ENCODE assay signal across 10 cellular contexts in genomic region chr4:2365054-2365912, GRCh38. TPM values are rescaled to one million over a fixed set of nuclear protein-coding genes. Genes with fewer than 3 reads are reported as not detected.
DNase-seq lines count a peak whose midpoint lies in the region; ATAC-seq, FAIRE-seq and TF ChIP-seq lines count a peak whose summit lies in the region.
"Had no signal": no experiment of that assay in that cellular context is flagged by ENCODE, and none has a peak within 500 bp of the region (broad histone marks: within the 10 kb centered on the region; RNA-seq: fewer than 3 reads in every experiment).

No MANE protein-coding gene starts in this region.

- TF ChIP-seq CTCF in GM23338 (conservative IDR thresholded peaks at IDR 0.05; ENCODE audit: low read depth in 2 of 2): no peak
- TF ChIP-seq CTCF in heart left ventricle (IDR thresholded peaks at IDR 0.05): no peak

- H4K20me1 ChIP-seq in GM23338 (replicated peaks; ENCODE audit: insufficient read depth): no peaks in the 10 kb centered on the region

- TF ChIP-seq POLR2A in heart left ventricle (IDR thresholded peaks at IDR 0.05): no peak
- no peak for TF ChIP-seq POLR2A in H54 (IDR thresholded peaks at IDR 0.05; ENCODE audit: low read depth, low read length)
- no peak for TF ChIP-seq POLR2A in erythroblast (IDR thresholded peaks at IDR 0.05; ENCODE audit: low read length)

- no peak overlapping the region for H3K4me3 Mint-ChIP-seq in GM23338
- H3K4me3 Mint-ChIP-seq in activated naive CD8-positive, alpha-beta T cell treated with anti-CD3 and anti-CD28 coated beads for 36 hours: peak overlapping the region; percentile 74

- H3K4me1 ChIP-seq in GM23338 (ENCODE audit: insufficient read depth) (no peaks in the 10 kb centered on the region), heart left ventricle (peaks cover 0 to 34% (median 11%) of the 10 kb centered on the region in 12 donors)

- WGBS in heart left ventricle, 4 donors: 35 to 56% (median 44%) methylated on average over 24 to 41 of the region's 41 CpGs

- no peak overlapping the region for H3K27ac ChIP-seq in GM23338 (ENCODE audit: low read depth)
- H3K27ac ChIP-seq in heart left ventricle: peak overlapping the region in 1 of 12 donors; percentile 24
- peak overlapping the region in 14 of 21 experiments; percentile 21 to 78 (median 60) for H3K27ac ChIP-seq in skin epidermis

- H3K36me3 ChIP-seq in GM23338 (ENCODE audit: insufficient read depth) (no peaks in the 10 kb centered on the region), heart left ventricle (no peaks in the 10 kb centered on the region)

- no peak overlapping the region for H3K27ac Mint-ChIP-seq in GM23338
- peak overlapping the region; percentile 72 for H3K27ac Mint-ChIP-seq in activated naive CD8-positive, alpha-beta T cell treated with anti-CD3 and anti-CD28 coated beads for 36 hours
- H3K27ac Mint-ChIP-seq: activated T-helper 1 cell treated with anti-CD3 and anti-CD28 coated beads, Interleukin-12 subunit alpha, Interleukin-12 subunit beta, Interleukin-2, Interleukin-4 antibody, amounts not matched to agents 30 ng/mL and 10 ng/mL and 1 ng/mL, durations not matched to agents 14 hours and 24 hours and 36 hours had no signal

- H3K36me3 Mint-ChIP-seq in GM23338 (ENCODE audit: low read depth): no peaks in the 10 kb centered on the region
- H3K36me3 Mint-ChIP-seq in activated naive CD8-positive, alpha-beta T cell treated with anti-CD3 and anti-CD28 coated beads for 36 hours: no peaks in the 10 kb centered on the region

- H3K79me2 ChIP-seq in GM23338 (replicated peaks; ENCODE audit: insufficient read depth): no peaks in the 10 kb centered on the region

- peaks cover 4% of the 10 kb centered on the region; the same call in 2 of the 3 replicates for H3K9me3 Mint-ChIP-seq in GM23338
- H3K9me3 Mint-ChIP-seq in activated naive CD8-positive, alpha-beta T cell treated with anti-CD3 and anti-CD28 coated beads for 36 hours: peaks cover 3% of the 10 kb centered on the region

- no peak overlapping the region for H3K4me2 ChIP-seq in GM23338

- H3K4me1 Mint-ChIP-seq in GM23338: no peaks in the 10 kb centered on the region; the same call in 2 of the 3 replicates
- H3K4me1 Mint-ChIP-seq in activated naive CD8-positive, alpha-beta T cell treated with anti-CD3 and anti-CD28 coated beads for 36 hours: peaks cover 10% of the 10 kb centered on the region

- no peaks in the 10 kb centered on the region for H3K27me3 ChIP-seq in GM23338 (ENCODE audit: insufficient read depth)
- H3K27me3 ChIP-seq in heart left ventricle: no peaks in the 10 kb centered on the region

- H3K27me3 Mint-ChIP-seq in GM23338 (ENCODE audit: insufficient read depth, low read depth, poor library complexity): peaks cover 7% of the 10 kb centered on the region
- H3K27me3 Mint-ChIP-seq in activated naive CD8-positive, alpha-beta T cell treated with anti-CD3 and anti-CD28 coated beads for 36 hours: no peaks in the 10 kb centered on the region

- intact Hi-C loops in heart left ventricle (cut with DNase I): no loop called here

- H2AFZ ChIP-seq in GM23338: no peak overlapping the region

- peak; percentile 35 for DNase-seq in GM23338 (ENCODE audit: low spot score)
- DNase-seq in activated naive CD8-positive, alpha-beta T cell treated with anti-CD3 and anti-CD28 coated beads for 36 hours: peak; percentile 15
- DNase-seq in heart left ventricle: no peak
- no peak for DNase-seq in H54 (ENCODE audit: insufficient read length, low spot score)
- DNase-seq in HPDE6-E6E7 (ENCODE audit: extremely low spot score): no peak
- DNase-seq in stimulated activated CD4-positive, alpha-beta T cell treated with anti-CD3 and anti-CD28 coated beads, Interleukin-2, amount 100 ng/mL, for 24 hours: no peak
- no peak for DNase-seq in erythroblast (lab: John Stamatoyannopoulos, UW)
- DNase-seq: OCI-M1 had no signal

- no peaks in the 10 kb centered on the region for H3K9me2 ChIP-seq in GM23338 (ENCODE audit: insufficient read depth)

- peaks cover 0 to 10% (median 3%) of the 10 kb centered on the region in 12 donors for H3K9me3 ChIP-seq in heart left ventricle

- FAIRE-seq in H54 (lab: Jason Lieb, UNC): no peak

- ATAC-seq in GM23338 (peak; percentile 40), heart left ventricle (peak in 2 of 4 donors; percentile 12 to 18)

- no peaks in the 10 kb centered on the region for H3F3A ChIP-seq in GM23338 (replicated peaks; ENCODE audit: low read depth)

- H3K4me3 ChIP-seq in GM23338: no peak overlapping the region
- peak overlapping the region; percentile 11 to 69 (median 57) for H3K4me3 ChIP-seq in heart left ventricle
- peak overlapping the region; percentile 2 to 56 (median 36) for H3K4me3 ChIP-seq in skin epidermis

TF ChIP-seq in GM23338, 12 proteins besides CTCF, POLR2A, EP300 and RAD21 (continues in another document):
- TF ChIP-seq EZH2phosphoT487 (IDR thresholded peaks at IDR 0.05; ENCODE audit: unreplicated experiment): no peak
- TF ChIP-seq EZH2 (IDR thresholded peaks at IDR 0.05; ENCODE audit: low read depth, unreplicated experiment): no peak
- TF ChIP-seq ZNF114 (CRISPR knock-in tag; IDR thresholded peaks at IDR 0.05): no peak
- no peak for TF ChIP-seq POLR2AphosphoS5 (IDR thresholded peaks at IDR 0.05; ENCODE audit: low read depth)
- no peak for TF ChIP-seq STAT1 (IDR thresholded peaks at IDR 0.05; ENCODE audit: unreplicated experiment)
- TF ChIP-seq NANOG (IDR thresholded peaks at IDR 0.05; ENCODE audit: borderline replicate concordance): no peak
- TF ChIP-seq CREB1 (CRISPR knock-in tag; IDR thresholded peaks at IDR 0.05; ENCODE audit: low read depth): no peak
- TF ChIP-seq, protein P1, sequence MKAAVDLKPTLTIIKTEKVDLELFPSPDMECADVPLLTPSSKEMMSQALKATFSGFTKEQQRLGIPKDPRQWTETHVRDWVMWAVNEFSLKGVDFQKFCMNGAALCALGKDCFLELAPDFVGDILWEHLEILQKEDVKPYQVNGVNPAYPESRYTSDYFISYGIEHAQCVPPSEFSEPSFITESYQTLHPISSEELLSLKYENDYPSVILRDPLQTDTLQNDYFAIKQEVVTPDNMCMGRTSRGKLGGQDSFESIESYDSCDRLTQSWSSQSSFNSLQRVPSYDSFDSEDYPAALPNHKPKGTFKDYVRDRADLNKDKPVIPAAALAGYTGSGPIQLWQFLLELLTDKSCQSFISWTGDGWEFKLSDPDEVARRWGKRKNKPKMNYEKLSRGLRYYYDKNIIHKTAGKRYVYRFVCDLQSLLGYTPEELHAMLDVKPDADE (IDR thresholded peaks at IDR 0.05): no peak

RNA-seq across cellular contexts. Expression of gene ZFYVE28, which starts 53.2 kb away (rescaled TPM):
- total RNA-seq in GM23338 (2014; rRNA removed; shearing (Covaris generic)): 4.6 and 8.7 TPM in 2 replicates
- polyA plus RNA-seq in GM23338 (2016; fragmentation: Nextera tagmentation; extraction: Ambion mirVana) (1.8 and 2.6 TPM in 2 replicates), heart left ventricle (1 to 10 TPM; 4.3 to 5.0 TPM)
- total RNA-seq in activated naive CD8-positive, alpha-beta T cell treated with anti-CD3 and anti-CD28 coated beads for 36 hours: 1 to 10 TPM; 3.8 to 4.6 TPM
- 10 to 100 TPM in 2 of 9 donors, 1 to 10 TPM in 7; 2.6 to 11.9 (median 5.6) TPM for total RNA-seq in heart left ventricle

RNA-seq across cellular contexts. Expression of gene CFAP99, which starts 53.5 kb away (rescaled TPM):
- total RNA-seq in GM23338 (2014; rRNA removed; shearing (Covaris generic)): not detected in 2 replicates
- polyA plus RNA-seq in GM23338 (2016; fragmentation: Nextera tagmentation; extraction: Ambion mirVana): not detected in 2 replicates
- total RNA-seq in activated naive CD8-positive, alpha-beta T cell treated with anti-CD3 and anti-CD28 coated beads for 36 hours: not detected
- not detected for total RNA-seq in heart left ventricle
- polyA plus RNA-seq in heart left ventricle: not detected
- total RNA-seq: activated T-helper 1 cell treated with anti-CD3 and anti-CD28 coated beads, Interleukin-12 subunit alpha, Interleukin-12 subunit beta, Interleukin-2, Interleukin-4 antibody, amounts not matched to agents 30 ng/mL and 10 ng/mL and 1 ng/mL, durations not matched to agents 14 hours and 24 hours and 36 hours had no signal

Comparison
In these comparisons a context has a peak if more than half of its experiments do, and no peak if none do; other contexts are left out.
1. DNase-seq: peak in GM23338 (single experiment) and activated naive CD8-positive, alpha-beta T cell treated with anti-CD3 and anti-CD28 coated beads for 36 hours (single experiment); none in heart left ventricle (0 of 5), H54 (single experiment), HPDE6-E6E7 (single experiment), stimulated activated CD4-positive, alpha-beta T cell treated with anti-CD3 and anti-CD28 coated beads, Interleukin-2, amount 100 ng/mL, for 24 hours (0 of 2) and erythroblast (0 of 2).